ENCODE assay signal across 10 cellular contexts in the genomic region with DNA sequence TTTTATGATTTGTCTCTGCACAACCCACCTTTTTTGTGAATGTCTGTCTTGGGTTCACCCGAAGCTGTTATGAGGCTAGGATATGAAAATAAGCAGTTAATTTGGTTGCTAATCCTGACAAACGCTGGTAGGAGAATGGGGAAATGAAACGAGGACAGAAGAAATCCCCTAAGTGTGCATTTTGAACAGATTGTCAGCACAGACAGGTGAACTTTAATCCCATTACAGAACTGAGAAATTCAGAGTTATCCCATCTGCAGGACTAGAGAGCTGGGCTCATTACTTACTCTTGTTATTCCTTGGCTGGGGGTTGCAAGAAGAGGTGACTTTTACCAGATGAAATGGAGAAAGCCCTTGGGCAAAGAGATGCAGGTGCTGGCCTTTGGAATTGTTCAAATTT.
DNase-seq lines count a peak whose midpoint lies in the region; ATAC-seq and TF ChIP-seq lines count a peak whose summit lies in the region.
"Had no signal": no experiment of that assay in that cellular context is flagged by ENCODE, and none has a peak within 500 bp of the region (broad histone marks: within the 10 kb centered on the region; RNA-seq: fewer than 3 reads in every experiment).

No MANE protein-coding gene starts in this region.

- H3K27me3 Mint-ChIP-seq in naive B cell: peaks cover 0 to 17% (median 5%) of the 10 kb centered on the region in 3 donors
- no peaks in the 10 kb centered on the region for H3K27me3 Mint-ChIP-seq in activated CD8-positive, alpha-beta T cell treated with anti-CD3 and anti-CD28 coated beads for 36 hours
- no peaks in the 10 kb centered on the region for H3K27me3 Mint-ChIP-seq in activated CD4-positive, alpha-beta T cell treated with anti-CD3 and anti-CD28 coated beads for 36 hours

- no peak for TF ChIP-seq CTCF in activated CD8-positive, alpha-beta T cell treated with anti-CD3 and anti-CD28 coated beads for 36 hours (IDR thresholded peaks at IDR 0.05)
- no peak for TF ChIP-seq CTCF in esophagus muscularis mucosa (IDR thresholded peaks at IDR 0.05)

- peaks cover 0 to 11% (median 5%) of the 10 kb centered on the region in 7 donors for H3K9me3 Mint-ChIP-seq in naive B cell
- peaks cover 13% of the 10 kb centered on the region for H3K9me3 Mint-ChIP-seq in activated CD8-positive, alpha-beta T cell treated with anti-CD3 and anti-CD28 coated beads for 36 hours
- peaks cover 12% of the 10 kb centered on the region for H3K9me3 Mint-ChIP-seq in activated CD4-positive, alpha-beta T cell treated with anti-CD3 and anti-CD28 coated beads for 36 hours (ENCODE audit: low read depth)
- H3K9me3 Mint-ChIP-seq: activated T-helper 2 cell treated with anti-CD3 and anti-CD28 coated beads, Interferon-gamma antibody, Interleukin-2, Interleukin-4, amounts not matched to agents 10 μg/mL and 5 μg/mL and 100 μg/mL, durations not matched to agents 14 hours and 24 hours and 36 hours had no signal

- CTCF ChIA-PET in activated CD8-positive, alpha-beta T cell treated with anti-CD3 and anti-CD28 coated beads for 36 hours (lab: Charles Lee): no interaction called here
- CTCF ChIA-PET in activated CD4-positive, alpha-beta T cell treated with anti-CD3 and anti-CD28 coated beads for 36 hours (lab: Charles Lee): no interaction called here

- ATAC-seq in GM19025 (IDR thresholded peaks at IDR 0.05; ENCODE audit: low read depth, unreplicated experiment): peak; percentile 80
- ATAC-seq in GM21825 (IDR thresholded peaks at IDR 0.05; ENCODE audit: unreplicated experiment): peak; percentile 88
- ATAC-seq in HG03280 (IDR thresholded peaks at IDR 0.05; ENCODE audit: unreplicated experiment): peak; percentile 60
- ATAC-seq in naive B cell (ENCODE audit: low read depth in 2 of 2): peak; percentile 62 to 85
- ATAC-seq in activated CD8-positive, alpha-beta T cell treated with anti-CD3 and anti-CD28 coated beads for 36 hours: no peak
- ATAC-seq in activated CD4-positive, alpha-beta T cell treated with anti-CD3 and anti-CD28 coated beads for 36 hours: no peak
- ATAC-seq: HCT116 had no signal

- POLR2A ChIA-PET in activated CD8-positive, alpha-beta T cell treated with anti-CD3 and anti-CD28 coated beads for 36 hours (lab: Charles Lee): no interaction called here
- POLR2A ChIA-PET in activated CD4-positive, alpha-beta T cell treated with anti-CD3 and anti-CD28 coated beads for 36 hours (lab: Charles Lee): no interaction called here

- TF ChIP-seq POLR2A in esophagus muscularis mucosa (IDR thresholded peaks at IDR 0.05; ENCODE audit: low read depth): no peak

- peaks cover 0 to 7% of the 10 kb centered on the region in 2 donors for H3K36me3 Mint-ChIP-seq in naive B cell
- H3K36me3 Mint-ChIP-seq in activated CD8-positive, alpha-beta T cell treated with anti-CD3 and anti-CD28 coated beads for 36 hours (ENCODE audit: low read depth): no peaks in the 10 kb centered on the region
- peaks cover 2% of the 10 kb centered on the region for H3K36me3 Mint-ChIP-seq in activated CD4-positive, alpha-beta T cell treated with anti-CD3 and anti-CD28 coated beads for 36 hours (ENCODE audit: low read depth)

- no peaks in the 10 kb centered on the region for H3K36me3 ChIP-seq in esophagus muscularis mucosa
- H3K36me3 ChIP-seq: MG63 had no signal

- DNase-seq in naive B cell: no peak
- no peak for DNase-seq in activated CD8-positive, alpha-beta T cell treated with anti-CD3 and anti-CD28 coated beads for 36 hours
- DNase-seq in activated CD4-positive, alpha-beta T cell treated with anti-CD3 and anti-CD28 coated beads for 36 hours: no peak
- no peak for DNase-seq in esophagus muscularis mucosa (ENCODE audit: extremely low spot score)
- DNase-seq: MG63 had no signal

- intact Hi-C loops in activated CD8-positive, alpha-beta T cell treated with anti-CD3 and anti-CD28 coated beads for 36 hours (cut with micrococcal nuclease): no loop called here
- intact Hi-C loops in activated CD4-positive, alpha-beta T cell treated with anti-CD3 and anti-CD28 coated beads for 36 hours (cut with DNase I, micrococcal nuclease): no loop called here
- intact Hi-C loops in esophagus muscularis mucosa (cut with DNase I): no loop called here

- H3K27ac Mint-ChIP-seq in naive B cell: peak overlapping the region in 1 of 6 donors; percentile 15
- H3K27ac Mint-ChIP-seq in activated CD8-positive, alpha-beta T cell treated with anti-CD3 and anti-CD28 coated beads for 36 hours: no peak overlapping the region
- H3K27ac Mint-ChIP-seq in activated CD4-positive, alpha-beta T cell treated with anti-CD3 and anti-CD28 coated beads for 36 hours: no peak overlapping the region
- H3K27ac Mint-ChIP-seq: activated T-helper 2 cell treated with anti-CD3 and anti-CD28 coated beads, Interferon-gamma antibody, Interleukin-2, Interleukin-4, amounts not matched to agents 10 μg/mL and 5 μg/mL and 100 μg/mL, durations not matched to agents 14 hours and 24 hours and 36 hours had no signal

- no peak overlapping the region for H3K4me3 ChIP-seq in esophagus muscularis mucosa
- H3K4me3 ChIP-seq: MG63 had no signal

- peaks cover 5 to 23% (median 8%) of the 10 kb centered on the region in 3 donors for H3K4me1 Mint-ChIP-seq in naive B cell
- H3K4me1 Mint-ChIP-seq in activated CD8-positive, alpha-beta T cell treated with anti-CD3 and anti-CD28 coated beads for 36 hours (ENCODE audit: low read depth): no peaks in the 10 kb centered on the region
- no peaks in the 10 kb centered on the region for H3K4me1 Mint-ChIP-seq in activated CD4-positive, alpha-beta T cell treated with anti-CD3 and anti-CD28 coated beads for 36 hours

- H3K27ac ChIP-seq in esophagus muscularis mucosa (replicated peaks in 1 of 4): no peak overlapping the region

- 65% methylated on average over 3 of the region's 3 CpGs for WGBS in esophagus muscularis mucosa

- H3K4me1 ChIP-seq in esophagus muscularis mucosa: no peaks in the 10 kb centered on the region

- no peak for TF ChIP-seq EP300 in esophagus muscularis mucosa (IDR thresholded peaks at IDR 0.05)

- no peak overlapping the region for H3K4me3 Mint-ChIP-seq in naive B cell
- H3K4me3 Mint-ChIP-seq in activated CD8-positive, alpha-beta T cell treated with anti-CD3 and anti-CD28 coated beads for 36 hours: no peak overlapping the region
- no peak overlapping the region for H3K4me3 Mint-ChIP-seq in activated CD4-positive, alpha-beta T cell treated with anti-CD3 and anti-CD28 coated beads for 36 hours

- H3K9me3 ChIP-seq in esophagus muscularis mucosa: no peaks in the 10 kb centered on the region
- H3K9me3 ChIP-seq: MG63 had no signal

- H3K27me3 ChIP-seq in esophagus muscularis mucosa: no peaks in the 10 kb centered on the region
- H3K27me3 ChIP-seq: MG63 had no signal

Comparison
In these comparisons a context has a peak if more than half of its experiments do, and no peak if none do; other contexts are left out.
1. ATAC-seq: peak in GM19025 (single experiment), GM21825 (single experiment), HG03280 (single experiment) and naive B cell (2 of 2); none in activated CD8-positive, alpha-beta T cell treated with anti-CD3 and anti-CD28 coated beads for 36 hours (single experiment) and activated CD4-positive, alpha-beta T cell treated with anti-CD3 and anti-CD28 coated beads for 36 hours (single experiment).